In the genomic region with DNA sequence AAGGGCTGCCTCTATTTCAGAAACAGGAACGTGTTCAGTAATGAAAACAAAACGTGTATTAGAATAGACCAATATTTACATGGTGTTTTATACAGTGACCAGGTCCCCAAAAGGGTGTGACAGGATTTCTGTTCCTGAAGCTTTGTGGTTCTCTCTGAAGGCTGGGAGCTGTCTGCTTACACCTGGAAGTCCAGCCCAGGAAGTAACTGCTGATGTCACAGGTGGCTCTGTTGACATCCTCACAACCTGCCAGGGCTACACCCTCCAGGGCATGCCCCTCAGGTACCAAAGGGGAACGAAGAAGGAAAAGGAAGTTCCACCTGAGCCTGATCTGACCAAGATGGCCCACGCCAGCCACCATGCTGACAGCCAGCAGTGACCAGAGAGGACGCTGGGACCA, we compare ENCODE assay signal across 26 cellular contexts.
"Had no signal": no experiment of that assay in that cellular context is flagged by ENCODE, and none has a peak within 500 bp of the region (broad histone marks: within the 10 kb centered on the region; RNA-seq: fewer than 3 reads in every experiment).

No MANE protein-coding gene starts in this region.

- H3K4me1 ChIP-seq: ascending aorta, Peyer's patch, SJCRH30 had no signal

- H3K9me3 ChIP-seq: ascending aorta, body of pancreas, Peyer's patch, SJCRH30, SK-N-SH had no signal

- ATAC-seq: activated CD4-positive, CD25-positive, alpha-beta regulatory T cell treated with anti-CD3 and anti-CD28 coated beads, Interleukin-2, amount 50 U/mL, for 24 hours; activated CD8-positive, alpha-beta T cell treated with anti-CD3 and anti-CD28 coated beads for 36 hours; activated naive CD4-positive, alpha-beta T cell treated with anti-CD3 and anti-CD28 coated beads, Interleukin-2, amount 50 U/mL, for 72 hours; activated naive CD8-positive, alpha-beta T cell treated with anti-CD3 and anti-CD28 coated beads, Interleukin-2, amount 50 U/mL, for 24 hours; body of pancreas; K562 had no signal

- H3K27me3 ChIP-seq: ascending aorta, body of pancreas, Peyer's patch, SJCRH30 had no signal

- H3K4me3 ChIP-seq: ascending aorta, body of pancreas, K562, Peyer's patch, SJCRH30 had no signal

- H3K36me3 ChIP-seq: ascending aorta, Peyer's patch, SJCRH30 had no signal

- H3K27ac ChIP-seq: ascending aorta, body of pancreas, Peyer's patch, RWPE1, SJCRH30 had no signal

- DNase-seq: activated CD4-positive, alpha-beta T cell treated with anti-CD3 and anti-CD28 coated beads for 4 hours; activated CD8-positive, alpha-beta T cell treated with anti-CD3 and anti-CD28 coated beads for 36 hours; activated effector memory CD4-positive, alpha-beta T cell treated with anti-CD3 and anti-CD28 coated beads, Interleukin-2, amount 50 U/mL, for 16 hours; activated naive CD4-positive, alpha-beta T cell treated with Interleukin-2 at 50 U/mL for 16 hours; activated naive CD8-positive, alpha-beta T cell treated with anti-CD3 and anti-CD28 coated beads, Interleukin-2, amount 50 U/mL, for 24 hours; activated T-cell treated with anti-CD3 and anti-CD28 coated beads, Interleukin-2, amount 50 U/mL, for 24 hours; amniotic stem cell; body of pancreas; central memory CD4-positive, alpha-beta T cell; Karpas-422; MM.1S; NCI-H146; NCI-H187 treated with DMSO at 0.1 percent for 48 hours; NCI-H2107; NCI-H226; NCI-H526; Peyer's patch; Right ventricle myocardium superior; SJCRH30; SK-N-SH; SW 1271 had no signal
